In genomic region chr17:79930077-79930785, GRCh38 we compare ENCODE assay signal across 10 cellular contexts.
DNase-seq lines count a peak whose midpoint lies in the region; ATAC-seq and TF ChIP-seq lines count a peak whose summit lies in the region.
"Had no signal": no experiment of that assay in that cellular context is flagged by ENCODE, and none has a peak within 500 bp of the region (broad histone marks: within the 10 kb centered on the region; RNA-seq: fewer than 3 reads in every experiment).

No MANE protein-coding gene starts in this region.

- H3K27ac Mint-ChIP-seq in neural crest cell (ENCODE audit: unreplicated experiment): no peak overlapping the region

- no peaks in the 10 kb centered on the region for H3K9me3 Mint-ChIP-seq in neural crest cell

- H3K36me3 Mint-ChIP-seq in neural crest cell (ENCODE audit: low read depth): peaks cover 2% of the 10 kb centered on the region

- no peak overlapping the region for H3K27ac ChIP-seq in BLaER1 treated with 17β-estradiol and CSF1 and Interleukin-3, amounts not matched to agents 10 nM and 100 nM
- H3K27ac ChIP-seq in ectodermal cell (ENCODE audit: insufficient read depth, low read depth, low read length, poor library complexity, severe bottlenecking): no peak overlapping the region
- H3K27ac ChIP-seq: adrenal gland had no signal

- H3K4me2 ChIP-seq in BLaER1 treated with 17β-estradiol and CSF1 and Interleukin-3, amounts not matched to agents 10 nM and 100 nM: peak overlapping the region; percentile 73 to 99 (median 79)

- H3K9ac ChIP-seq in BLaER1 treated with 17β-estradiol and CSF1 and Interleukin-3, amounts not matched to agents 10 nM and 100 nM: peak overlapping the region in 4 of 11 experiments; percentile 16 to 57 (median 46); a peak in 5 of 22 replicates

- no peaks in the 10 kb centered on the region for H3K9me3 ChIP-seq in BLaER1 treated with 17β-estradiol and CSF1 and Interleukin-3, amounts not matched to agents 10 nM and 100 nM (replicated peaks in 1 of 11)
- H3K9me3 ChIP-seq in ectodermal cell (ENCODE audit: control insufficient read depth, low read length): no peaks in the 10 kb centered on the region
- H3K9me3 ChIP-seq: adrenal gland had no signal

- DNase-seq in LNCaP clone FGC (ENCODE audit: low read depth) (no peak), neural crest cell (ENCODE audit: low read depth, low spot score) (no peak), H4 (ENCODE audit: low spot score) (no peak), activated T-cell treated with anti-CD3 and anti-CD28 coated beads for 4 hours (no peak), NCI-H2107 (lab: John Stamatoyannopoulos, UW) (no peak)
- DNase-seq: adrenal gland, head of caudate nucleus had no signal

- H3K36me3 ChIP-seq in BLaER1 treated with 17β-estradiol and CSF1 and Interleukin-3, amounts not matched to agents 10 nM and 100 nM: no peaks in the 10 kb centered on the region
- H3K36me3 ChIP-seq in ectodermal cell (ENCODE audit: control insufficient read depth, insufficient read depth, low read length): no peaks in the 10 kb centered on the region
- H3K36me3 ChIP-seq: adrenal gland had no signal

- H3K4me3 ChIP-seq in BLaER1 treated with 17β-estradiol and CSF1 and Interleukin-3, amounts not matched to agents 10 nM and 100 nM: peak overlapping the region; percentile 10 to 55 (median 42); a peak in 14 of 20 replicates
- H3K4me3 ChIP-seq in LNCaP clone FGC (ENCODE audit: low read depth, low read length) (peak overlapping the region; percentile 35), ectodermal cell (ENCODE audit: insufficient read depth, low read depth, low read length) (peak overlapping the region; percentile 42)

- H3K4me1 Mint-ChIP-seq in neural crest cell: peaks cover 32% of the 10 kb centered on the region

- 1% methylated on average over 58 of the region's 58 CpGs for WGBS in ectodermal cell, 2 experiments

- peak overlapping the region; percentile 80 for H3K4me3 Mint-ChIP-seq in neural crest cell

- ATAC-seq in HG03097 (IDR thresholded peaks at IDR 0.05; ENCODE audit: low FRiP score, unreplicated experiment): no peak

- peaks cover 45 to 90% (median 80%) of the 10 kb centered on the region in 10 experiments for H3K4me1 ChIP-seq in BLaER1 treated with 17β-estradiol and CSF1 and Interleukin-3, amounts not matched to agents 10 nM and 100 nM
- peaks cover 12% of the 10 kb centered on the region for H3K4me1 ChIP-seq in ectodermal cell (ENCODE audit: control insufficient read depth, insufficient read depth, low read length)

- peaks cover 49% of the 10 kb centered on the region for H3K27me3 Mint-ChIP-seq in neural crest cell (ENCODE audit: low read depth)

- peaks cover 0 to 11% (median 0%) of the 10 kb centered on the region in 11 experiments; a peak in 3 of 22 replicates for H4K20me1 ChIP-seq in BLaER1 treated with 17β-estradiol and CSF1 and Interleukin-3, amounts not matched to agents 10 nM and 100 nM

- TF ChIP-seq CTCF in LNCaP clone FGC (IDR thresholded peaks at IDR 0.05; ENCODE audit: control insufficient read depth, extremely low read depth, insufficient read depth) (no peak), neural crest cell (conservative IDR thresholded peaks at IDR 0.05) (no peak)

- H3K27me3 ChIP-seq in BLaER1 treated with 17β-estradiol and CSF1 and Interleukin-3, amounts not matched to agents 10 nM and 100 nM: peaks cover 41 to 55% (median 50%) of the 10 kb centered on the region in 11 experiments
- H3K27me3 ChIP-seq in ectodermal cell (ENCODE audit: control insufficient read depth, insufficient read depth, low read length, poor library complexity, severe bottlenecking): peaks cover 34% of the 10 kb centered on the region
